In the genomic region with DNA sequence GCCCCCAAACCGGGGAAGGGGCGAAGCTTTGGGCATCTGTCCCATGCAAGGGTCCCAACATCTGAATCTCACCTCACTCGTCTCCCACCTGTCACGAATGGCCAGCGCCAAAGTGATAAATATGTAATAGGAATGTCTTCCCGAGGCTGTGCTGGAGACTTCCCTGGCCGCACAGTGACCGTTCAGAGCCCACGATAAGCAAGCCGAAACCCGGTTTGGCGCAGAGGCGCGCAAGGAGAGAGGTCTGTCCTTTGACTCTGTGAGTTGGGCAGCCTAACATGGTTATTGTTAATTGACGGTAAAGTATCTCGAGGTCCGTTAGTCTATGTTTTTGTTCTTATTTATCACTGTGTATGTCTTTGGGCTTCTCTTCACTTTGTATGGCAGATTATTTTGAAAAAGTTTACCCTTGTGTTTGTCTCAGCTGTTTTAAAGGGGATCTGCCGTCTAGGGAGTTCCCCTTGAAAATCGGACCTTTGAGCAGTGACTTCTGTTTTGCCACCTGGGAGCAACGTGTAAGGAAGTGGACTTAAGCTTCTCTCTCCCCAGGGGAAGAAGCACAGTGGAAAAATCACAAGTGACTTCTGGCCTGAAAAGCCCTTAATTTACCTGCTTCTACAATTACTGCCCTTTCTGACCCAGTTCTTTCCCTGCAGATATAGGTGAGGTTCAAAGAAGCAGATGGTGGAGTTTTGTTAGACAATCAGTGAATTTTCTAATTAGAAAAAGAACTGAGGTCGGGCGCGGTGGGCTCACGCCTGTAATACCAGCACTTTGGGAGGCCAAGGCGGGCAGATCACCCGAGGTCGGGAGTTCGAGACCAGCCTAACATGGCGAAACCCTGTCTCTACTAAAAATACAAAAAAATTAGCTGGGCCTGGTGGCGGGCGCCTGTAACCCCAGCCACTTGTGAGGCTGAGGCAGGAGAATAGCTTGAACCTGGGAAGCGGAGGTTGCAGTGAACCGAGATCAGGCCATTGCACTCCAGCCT, we compare ENCODE assay signal across 1 cellular context.
TF ChIP-seq lines count a peak whose summit lies in the region.

No MANE protein-coding gene starts in this region.

TF ChIP-seq in GM12878, 131 proteins besides CTCF, POLR2A, EP300 and RAD21 (continues in another document):
- no peak for TF ChIP-seq ZSCAN29 (IDR thresholded peaks at IDR 0.05)
- TF ChIP-seq CBX5 (IDR thresholded peaks at IDR 0.05; ENCODE audit: low read depth): no peak
- peak; percentile 69 for TF ChIP-seq SPI1 (IDR thresholded peaks at IDR 0.05; ENCODE audit: borderline replicate concordance, insufficient read depth, low read depth, low read length)
- TF ChIP-seq, protein P1, sequence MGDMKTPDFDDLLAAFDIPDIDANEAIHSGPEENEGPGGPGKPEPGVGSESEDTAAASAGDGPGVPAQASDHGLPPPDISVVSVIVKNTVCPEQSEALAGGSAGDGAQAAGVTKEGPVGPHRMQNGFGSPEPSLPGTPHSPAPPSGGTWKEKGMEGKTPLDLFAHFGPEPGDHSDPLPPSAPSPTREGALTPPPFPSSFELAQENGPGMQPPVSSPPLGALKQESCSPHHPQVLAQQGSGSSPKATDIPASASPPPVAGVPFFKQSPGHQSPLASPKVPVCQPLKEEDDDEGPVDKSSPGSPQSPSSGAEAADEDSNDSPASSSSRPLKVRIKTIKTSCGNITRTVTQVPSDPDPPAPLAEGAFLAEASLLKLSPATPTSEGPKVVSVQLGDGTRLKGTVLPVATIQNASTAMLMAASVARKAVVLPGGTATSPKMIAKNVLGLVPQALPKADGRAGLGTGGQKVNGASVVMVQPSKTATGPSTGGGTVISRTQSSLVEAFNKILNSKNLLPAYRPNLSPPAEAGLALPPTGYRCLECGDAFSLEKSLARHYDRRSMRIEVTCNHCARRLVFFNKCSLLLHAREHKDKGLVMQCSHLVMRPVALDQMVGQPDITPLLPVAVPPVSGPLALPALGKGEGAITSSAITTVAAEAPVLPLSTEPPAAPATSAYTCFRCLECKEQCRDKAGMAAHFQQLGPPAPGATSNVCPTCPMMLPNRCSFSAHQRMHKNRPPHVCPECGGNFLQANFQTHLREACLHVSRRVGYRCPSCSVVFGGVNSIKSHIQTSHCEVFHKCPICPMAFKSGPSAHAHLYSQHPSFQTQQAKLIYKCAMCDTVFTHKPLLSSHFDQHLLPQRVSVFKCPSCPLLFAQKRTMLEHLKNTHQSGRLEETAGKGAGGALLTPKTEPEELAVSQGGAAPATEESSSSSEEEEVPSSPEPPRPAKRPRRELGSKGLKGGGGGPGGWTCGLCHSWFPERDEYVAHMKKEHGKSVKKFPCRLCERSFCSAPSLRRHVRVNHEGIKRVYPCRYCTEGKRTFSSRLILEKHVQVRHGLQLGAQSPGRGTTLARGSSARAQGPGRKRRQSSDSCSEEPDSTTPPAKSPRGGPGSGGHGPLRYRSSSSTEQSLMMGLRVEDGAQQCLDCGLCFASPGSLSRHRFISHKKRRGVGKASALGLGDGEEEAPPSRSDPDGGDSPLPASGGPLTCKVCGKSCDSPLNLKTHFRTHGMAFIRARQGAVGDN (IDR thresholded peaks at IDR 0.05): peak; percentile 34; the same call in 1 of the 2 replicates
- TF ChIP-seq, protein P2, sequence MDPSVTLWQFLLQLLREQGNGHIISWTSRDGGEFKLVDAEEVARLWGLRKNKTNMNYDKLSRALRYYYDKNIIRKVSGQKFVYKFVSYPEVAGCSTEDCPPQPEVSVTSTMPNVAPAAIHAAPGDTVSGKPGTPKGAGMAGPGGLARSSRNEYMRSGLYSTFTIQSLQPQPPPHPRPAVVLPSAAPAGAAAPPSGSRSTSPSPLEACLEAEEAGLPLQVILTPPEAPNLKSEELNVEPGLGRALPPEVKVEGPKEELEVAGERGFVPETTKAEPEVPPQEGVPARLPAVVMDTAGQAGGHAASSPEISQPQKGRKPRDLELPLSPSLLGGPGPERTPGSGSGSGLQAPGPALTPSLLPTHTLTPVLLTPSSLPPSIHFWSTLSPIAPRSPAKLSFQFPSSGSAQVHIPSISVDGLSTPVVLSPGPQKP (IDR thresholded peaks at IDR 0.05; ENCODE audit: low read depth, low read length): no peak
- TF ChIP-seq, protein P3, sequence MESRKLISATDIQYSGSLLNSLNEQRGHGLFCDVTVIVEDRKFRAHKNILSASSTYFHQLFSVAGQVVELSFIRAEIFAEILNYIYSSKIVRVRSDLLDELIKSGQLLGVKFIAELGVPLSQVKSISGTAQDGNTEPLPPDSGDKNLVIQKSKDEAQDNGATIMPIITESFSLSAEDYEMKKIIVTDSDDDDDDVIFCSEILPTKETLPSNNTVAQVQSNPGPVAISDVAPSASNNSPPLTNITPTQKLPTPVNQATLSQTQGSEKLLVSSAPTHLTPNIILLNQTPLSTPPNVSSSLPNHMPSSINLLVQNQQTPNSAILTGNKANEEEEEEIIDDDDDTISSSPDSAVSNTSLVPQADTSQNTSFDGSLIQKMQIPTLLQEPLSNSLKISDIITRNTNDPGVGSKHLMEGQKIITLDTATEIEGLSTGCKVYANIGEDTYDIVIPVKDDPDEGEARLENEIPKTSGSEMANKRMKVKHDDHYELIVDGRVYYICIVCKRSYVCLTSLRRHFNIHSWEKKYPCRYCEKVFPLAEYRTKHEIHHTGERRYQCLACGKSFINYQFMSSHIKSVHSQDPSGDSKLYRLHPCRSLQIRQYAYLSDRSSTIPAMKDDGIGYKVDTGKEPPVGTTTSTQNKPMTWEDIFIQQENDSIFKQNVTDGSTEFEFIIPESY (IDR thresholded peaks at IDR 0.05): no peak
- no peak for TF ChIP-seq NFIC (IDR thresholded peaks at IDR 0.05; ENCODE audit: low read depth, low read length)
- no peak for TF ChIP-seq NR2C2 (IDR thresholded peaks at IDR 0.05; ENCODE audit: borderline replicate concordance, control insufficient read depth, insufficient read length, low read depth)
- no peak for TF ChIP-seq MEF2A (IDR thresholded peaks at IDR 0.05; ENCODE audit: insufficient read depth, low read depth, low read length)
- TF ChIP-seq MXI1 (IDR thresholded peaks at IDR 0.05; ENCODE audit: low read depth, low read length): peak; percentile 87
- TF ChIP-seq BMI1 (IDR thresholded peaks at IDR 0.05; ENCODE audit: borderline replicate concordance): no peak
- TF ChIP-seq TCF3 (IDR thresholded peaks at IDR 0.05; ENCODE audit: borderline replicate concordance, insufficient read depth, low read depth, low read length): no peak
- TF ChIP-seq SMC3 (IDR thresholded peaks at IDR 0.05; ENCODE audit: borderline replicate concordance, low read length): no peak
- TF ChIP-seq CEBPB (IDR thresholded peaks at IDR 0.05; ENCODE audit: borderline replicate concordance in 1 of 2, low read depth in 2 of 2, low read length in 2 of 2): no peak
- no peak for TF ChIP-seq BCL11A (IDR thresholded peaks at IDR 0.05; ENCODE audit: low read depth, low read length)
- no peak for TF ChIP-seq NFYA (IDR thresholded peaks at IDR 0.05; ENCODE audit: borderline replicate concordance, low read depth, low read length)
- TF ChIP-seq, protein P4, sequence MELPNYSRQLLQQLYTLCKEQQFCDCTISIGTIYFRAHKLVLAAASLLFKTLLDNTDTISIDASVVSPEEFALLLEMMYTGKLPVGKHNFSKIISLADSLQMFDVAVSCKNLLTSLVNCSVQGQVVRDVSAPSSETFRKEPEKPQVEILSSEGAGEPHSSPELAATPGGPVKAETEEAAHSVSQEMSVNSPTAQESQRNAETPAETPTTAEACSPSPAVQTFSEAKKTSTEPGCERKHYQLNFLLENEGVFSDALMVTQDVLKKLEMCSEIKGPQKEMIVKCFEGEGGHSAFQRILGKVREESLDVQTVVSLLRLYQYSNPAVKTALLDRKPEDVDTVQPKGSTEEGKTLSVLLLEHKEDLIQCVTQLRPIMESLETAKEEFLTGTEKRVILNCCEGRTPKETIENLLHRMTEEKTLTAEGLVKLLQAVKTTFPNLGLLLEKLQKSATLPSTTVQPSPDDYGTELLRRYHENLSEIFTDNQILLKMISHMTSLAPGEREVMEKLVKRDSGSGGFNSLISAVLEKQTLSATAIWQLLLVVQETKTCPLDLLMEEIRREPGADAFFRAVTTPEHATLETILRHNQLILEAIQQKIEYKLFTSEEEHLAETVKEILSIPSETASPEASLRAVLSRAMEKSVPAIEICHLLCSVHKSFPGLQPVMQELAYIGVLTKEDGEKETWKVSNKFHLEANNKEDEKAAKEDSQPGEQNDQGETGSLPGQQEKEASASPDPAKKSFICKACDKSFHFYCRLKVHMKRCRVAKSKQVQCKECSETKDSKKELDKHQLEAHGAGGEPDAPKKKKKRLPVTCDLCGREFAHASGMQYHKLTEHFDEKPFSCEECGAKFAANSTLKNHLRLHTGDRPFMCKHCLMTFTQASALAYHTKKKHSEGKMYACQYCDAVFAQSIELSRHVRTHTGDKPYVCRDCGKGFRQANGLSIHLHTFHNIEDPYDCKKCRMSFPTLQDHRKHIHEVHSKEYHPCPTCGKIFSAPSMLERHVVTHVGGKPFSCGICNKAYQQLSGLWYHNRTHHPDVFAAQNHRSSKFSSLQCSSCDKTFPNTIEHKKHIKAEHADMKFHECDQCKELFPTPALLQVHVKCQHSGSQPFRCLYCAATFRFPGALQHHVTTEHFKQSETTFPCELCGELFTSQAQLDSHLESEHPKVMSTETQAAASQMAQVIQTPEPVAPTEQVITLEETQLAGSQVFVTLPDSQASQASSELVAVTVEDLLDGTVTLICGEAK (IDR thresholded peaks at IDR 0.05; ENCODE audit: borderline replicate concordance): no peak
- TF ChIP-seq, protein P5, sequence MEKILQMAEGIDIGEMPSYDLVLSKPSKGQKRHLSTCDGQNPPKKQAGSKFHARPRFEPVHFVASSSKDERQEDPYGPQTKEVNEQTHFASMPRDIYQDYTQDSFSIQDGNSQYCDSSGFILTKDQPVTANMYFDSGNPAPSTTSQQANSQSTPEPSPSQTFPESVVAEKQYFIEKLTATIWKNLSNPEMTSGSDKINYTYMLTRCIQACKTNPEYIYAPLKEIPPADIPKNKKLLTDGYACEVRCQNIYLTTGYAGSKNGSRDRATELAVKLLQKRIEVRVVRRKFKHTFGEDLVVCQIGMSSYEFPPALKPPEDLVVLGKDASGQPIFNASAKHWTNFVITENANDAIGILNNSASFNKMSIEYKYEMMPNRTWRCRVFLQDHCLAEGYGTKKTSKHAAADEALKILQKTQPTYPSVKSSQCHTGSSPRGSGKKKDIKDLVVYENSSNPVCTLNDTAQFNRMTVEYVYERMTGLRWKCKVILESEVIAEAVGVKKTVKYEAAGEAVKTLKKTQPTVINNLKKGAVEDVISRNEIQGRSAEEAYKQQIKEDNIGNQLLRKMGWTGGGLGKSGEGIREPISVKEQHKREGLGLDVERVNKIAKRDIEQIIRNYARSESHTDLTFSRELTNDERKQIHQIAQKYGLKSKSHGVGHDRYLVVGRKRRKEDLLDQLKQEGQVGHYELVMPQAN (conservative IDR thresholded peaks at IDR 0.05): no peak; the same call in none of the 2 replicates
- TF ChIP-seq SREBF2 (IDR thresholded peaks at IDR 0.05; ENCODE audit: low read length): no peak
- no peak for TF ChIP-seq GATAD2B (conservative IDR thresholded peaks at IDR 0.05; ENCODE audit: low read depth)
- peak; percentile 13; the same call in 1 of the 2 replicates for TF ChIP-seq HDGF (IDR thresholded peaks at IDR 0.05)
- TF ChIP-seq, protein P6, sequence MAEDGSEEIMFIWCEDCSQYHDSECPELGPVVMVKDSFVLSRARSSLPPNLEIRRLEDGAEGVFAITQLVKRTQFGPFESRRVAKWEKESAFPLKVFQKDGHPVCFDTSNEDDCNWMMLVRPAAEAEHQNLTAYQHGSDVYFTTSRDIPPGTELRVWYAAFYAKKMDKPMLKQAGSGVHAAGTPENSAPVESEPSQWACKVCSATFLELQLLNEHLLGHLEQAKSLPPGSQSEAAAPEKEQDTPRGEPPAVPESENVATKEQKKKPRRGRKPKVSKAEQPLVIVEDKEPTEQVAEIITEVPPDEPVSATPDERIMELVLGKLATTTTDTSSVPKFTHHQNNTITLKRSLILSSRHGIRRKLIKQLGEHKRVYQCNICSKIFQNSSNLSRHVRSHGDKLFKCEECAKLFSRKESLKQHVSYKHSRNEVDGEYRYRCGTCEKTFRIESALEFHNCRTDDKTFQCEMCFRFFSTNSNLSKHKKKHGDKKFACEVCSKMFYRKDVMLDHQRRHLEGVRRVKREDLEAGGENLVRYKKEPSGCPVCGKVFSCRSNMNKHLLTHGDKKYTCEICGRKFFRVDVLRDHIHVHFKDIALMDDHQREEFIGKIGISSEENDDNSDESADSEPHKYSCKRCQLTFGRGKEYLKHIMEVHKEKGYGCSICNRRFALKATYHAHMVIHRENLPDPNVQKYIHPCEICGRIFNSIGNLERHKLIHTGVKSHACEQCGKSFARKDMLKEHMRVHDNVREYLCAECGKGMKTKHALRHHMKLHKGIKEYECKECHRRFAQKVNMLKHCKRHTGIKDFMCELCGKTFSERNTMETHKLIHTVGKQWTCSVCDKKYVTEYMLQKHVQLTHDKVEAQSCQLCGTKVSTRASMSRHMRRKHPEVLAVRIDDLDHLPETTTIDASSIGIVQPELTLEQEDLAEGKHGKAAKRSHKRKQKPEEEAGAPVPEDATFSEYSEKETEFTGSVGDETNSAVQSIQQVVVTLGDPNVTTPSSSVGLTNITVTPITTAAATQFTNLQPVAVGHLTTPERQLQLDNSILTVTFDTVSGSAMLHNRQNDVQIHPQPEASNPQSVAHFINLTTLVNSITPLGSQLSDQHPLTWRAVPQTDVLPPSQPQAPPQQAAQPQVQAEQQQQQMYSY (CRISPR knock-in tag; IDR thresholded peaks at IDR 0.05): no peak
- TF ChIP-seq RAD51 (IDR thresholded peaks at IDR 0.05): no peak
- no peak for TF ChIP-seq SUPT20H (IDR thresholded peaks at IDR 0.05; ENCODE audit: borderline replicate concordance, control insufficient read depth, low read depth, low read length)
- no peak for TF ChIP-seq POU2F2 (IDR thresholded peaks at IDR 0.05; ENCODE audit: borderline replicate concordance, low read depth, low read length)
- no peak for TF ChIP-seq NR2F1 (conservative IDR thresholded peaks at IDR 0.05)
- TF ChIP-seq HDAC2 (IDR thresholded peaks at IDR 0.05): no peak
- TF ChIP-seq, protein P7, sequence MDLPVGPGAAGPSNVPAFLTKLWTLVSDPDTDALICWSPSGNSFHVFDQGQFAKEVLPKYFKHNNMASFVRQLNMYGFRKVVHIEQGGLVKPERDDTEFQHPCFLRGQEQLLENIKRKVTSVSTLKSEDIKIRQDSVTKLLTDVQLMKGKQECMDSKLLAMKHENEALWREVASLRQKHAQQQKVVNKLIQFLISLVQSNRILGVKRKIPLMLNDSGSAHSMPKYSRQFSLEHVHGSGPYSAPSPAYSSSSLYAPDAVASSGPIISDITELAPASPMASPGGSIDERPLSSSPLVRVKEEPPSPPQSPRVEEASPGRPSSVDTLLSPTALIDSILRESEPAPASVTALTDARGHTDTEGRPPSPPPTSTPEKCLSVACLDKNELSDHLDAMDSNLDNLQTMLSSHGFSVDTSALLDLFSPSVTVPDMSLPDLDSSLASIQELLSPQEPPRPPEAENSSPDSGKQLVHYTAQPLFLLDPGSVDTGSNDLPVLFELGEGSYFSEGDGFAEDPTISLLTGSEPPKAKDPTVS (IDR thresholded peaks at IDR 0.05; ENCODE audit: low read depth, low read length): no peak
- TF ChIP-seq JUNB (IDR thresholded peaks at IDR 0.05): no peak
- TF ChIP-seq, protein P8, sequence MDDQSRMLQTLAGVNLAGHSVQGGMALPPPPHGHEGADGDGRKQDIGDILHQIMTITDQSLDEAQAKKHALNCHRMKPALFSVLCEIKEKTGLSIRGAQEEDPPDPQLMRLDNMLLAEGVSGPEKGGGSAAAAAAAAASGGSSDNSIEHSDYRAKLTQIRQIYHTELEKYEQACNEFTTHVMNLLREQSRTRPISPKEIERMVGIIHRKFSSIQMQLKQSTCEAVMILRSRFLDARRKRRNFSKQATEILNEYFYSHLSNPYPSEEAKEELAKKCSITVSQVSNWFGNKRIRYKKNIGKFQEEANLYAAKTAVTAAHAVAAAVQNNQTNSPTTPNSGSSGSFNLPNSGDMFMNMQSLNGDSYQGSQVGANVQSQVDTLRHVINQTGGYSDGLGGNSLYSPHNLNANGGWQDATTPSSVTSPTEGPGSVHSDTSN (IDR thresholded peaks at IDR 0.05; ENCODE audit: insufficient replicate concordance, low read depth, low read length): no peak
